8 cellular contexts compared by ENCODE assay signal in the genomic region with DNA sequence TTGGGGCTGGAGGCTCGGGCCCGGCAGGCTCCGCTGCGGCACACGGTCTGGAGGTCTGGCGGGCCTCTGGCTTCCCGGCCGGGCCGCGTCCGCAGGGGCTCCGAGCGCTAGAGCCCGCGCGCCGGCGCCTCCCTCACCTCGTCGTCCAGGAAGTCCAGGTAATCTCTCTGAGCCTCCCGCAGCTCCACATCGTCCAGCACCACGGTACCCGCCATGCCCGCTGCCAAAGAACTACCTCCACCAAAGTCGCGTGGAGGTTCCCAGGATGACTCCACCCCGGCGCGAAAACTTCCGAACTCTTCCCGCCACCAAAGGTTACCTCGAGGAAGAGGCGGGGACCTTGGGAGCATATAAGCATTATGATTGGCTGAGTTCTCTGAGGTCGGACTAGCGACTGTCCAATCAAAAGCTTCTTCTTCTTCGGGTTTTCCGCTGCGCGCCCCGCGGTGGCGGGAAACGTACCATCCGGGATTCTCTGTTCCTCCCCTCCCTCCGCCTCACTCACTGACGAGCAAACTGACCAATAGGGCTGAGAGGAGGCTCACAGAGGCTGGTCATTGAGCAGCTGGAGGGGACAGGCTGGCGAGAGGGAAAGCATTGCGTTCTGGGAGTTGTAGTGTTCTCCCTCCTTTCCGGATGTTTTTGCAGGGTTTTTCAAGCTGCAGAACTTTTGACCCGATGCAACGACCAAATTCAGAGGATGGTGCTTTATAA. TPM values are rescaled to one million over a fixed set of nuclear protein-coding genes. Genes with fewer than 3 reads are reported as not detected.
DNase-seq lines count a peak whose midpoint lies in the region; ATAC-seq and TF ChIP-seq lines count a peak whose summit lies in the region.

MCM3 (minus strand) TSS at position 283 of the 714 bp plus-strand sequence; CDS start at position 215, 68 bp downstream.

- H3K9me3 ChIP-seq in ascending aorta (no peaks in the 10 kb centered on the region), right cardiac atrium (ENCODE audit: control insufficient read depth, low read length) (no peaks in the 10 kb centered on the region), uterus (no peaks in the 10 kb centered on the region)

- H3K36me3 ChIP-seq in ascending aorta (peaks cover 14 to 29% of the 10 kb centered on the region in 2 donors), uterus (no peaks in the 10 kb centered on the region)

- peak in 1 of 2 donors; percentile 43 for TF ChIP-seq POLR2A in uterus (IDR thresholded peaks at IDR 0.05)

- no peaks in the 10 kb centered on the region for H3K27me3 ChIP-seq in ascending aorta
- H3K27me3 ChIP-seq in right cardiac atrium (ENCODE audit: control insufficient read depth, insufficient read depth): no peaks in the 10 kb centered on the region
- no peaks in the 10 kb centered on the region for H3K27me3 ChIP-seq in uterus

- DNase-seq in NCI-H187 (lab: John Stamatoyannopoulos, UW) (peak; percentile 92 to 95), T-helper 2 cell (peak; percentile 77 to 100 (median 92)), ascending aorta (ENCODE audit: low spot score in 2 of 2) (peak; percentile 96 to 99), right cardiac atrium (peak; percentile 97 to 98 (median 98)), pulmonary artery endothelial cell (ENCODE audit: low read depth, low spot score) (peak; percentile 96), uterus (peak; percentile 97 to 98)

- H3K4me1 ChIP-seq in ascending aorta: peaks cover 10 to 11% of the 10 kb centered on the region in 2 donors
- H3K4me1 ChIP-seq in right cardiac atrium (ENCODE audit: control insufficient read depth, insufficient read depth, low read length): no peaks in the 10 kb centered on the region
- H3K4me1 ChIP-seq in uterus: no peaks in the 10 kb centered on the region

- H3K27ac ChIP-seq in ascending aorta: peak within 1 kb of the TSS; percentile 71 to 72
- peak within 1 kb of the TSS; percentile 58 for H3K27ac ChIP-seq in right cardiac atrium (ENCODE audit: low read length)
- H3K27ac ChIP-seq in uterus: peak within 1 kb of the TSS; percentile 76 to 78

- ATAC-seq in GM18498 (IDR thresholded peaks at IDR 0.05; ENCODE audit: unreplicated experiment): peak; percentile 98
- ATAC-seq in HG02938 (IDR thresholded peaks at IDR 0.05; ENCODE audit: unreplicated experiment): peak; percentile 96
- ATAC-seq in right cardiac atrium: peak; percentile 100

- intact Hi-C loops in ascending aorta (cut with DNase I): loop anchor here (1.0 to 10.0 kb wide), 7 partner anchors 78 to 380 kb away; partner anchors contain the start of genes EFHC1, PAQR8 and TRAM2
- intact Hi-C loops in right cardiac atrium (cut with DNase I): loop anchor here in 3 of 4 donors (5.0 to 10.0 kb wide), 6 partner anchors 78 to 713 kb away; partner anchors contain the start of genes GSTA4 (in 1 of the 3), PAQR8 (in 1 of the 3) and TMEM14A (in 1 of the 3)
- intact Hi-C loops in uterus (cut with DNase I; ENCODE audit: low total_unique reads): no loop called here

- peak within 1 kb of the TSS; percentile 75 to 100 for H3K4me3 ChIP-seq in ascending aorta
- peak within 1 kb of the TSS; percentile 99 for H3K4me3 ChIP-seq in right cardiac atrium (ENCODE audit: low read length)
- H3K4me3 ChIP-seq in uterus: peak within 1 kb of the TSS; percentile 67 to 73

- under 1% methylated on average over 52 of the region's 52 CpGs for WGBS in right cardiac atrium

- no peak for TF ChIP-seq CTCF in ascending aorta (IDR thresholded peaks at IDR 0.05)
- peak; percentile 19 to 40 (median 26) for TF ChIP-seq CTCF in uterus (IDR thresholded peaks at IDR 0.05)

RNA-seq across cellular contexts. Expression of gene MCM3, which starts in this region (rescaled TPM):
- total RNA-seq in ascending aorta: 44.6 TPM
- total RNA-seq in right cardiac atrium: 10 to 100 TPM; 22.4 to 31.4 (median 25.6) TPM
- polyA plus RNA-seq in right cardiac atrium: 17.7 TPM
- 88.2 and 123 TPM in 2 replicates for total RNA-seq in pulmonary artery endothelial cell
- 100 to 1,000 TPM in 1 of 4 donors, 10 to 100 TPM in 3; 21.8 to 120 (median 64.7) TPM for total RNA-seq in uterus

Comparison
In these comparisons a context has a peak if more than half of its experiments do, and no peak if none do; other contexts are left out.
1. Peak in every context shown above with its lines: DNase-seq, ATAC-seq, H3K4me3 ChIP-seq and H3K27ac ChIP-seq.
2. CTCF ChIP-seq: peak in uterus (4 of 4); none in ascending aorta (0 of 3).